19 cellular contexts compared by ENCODE assay signal in the genomic region with DNA sequence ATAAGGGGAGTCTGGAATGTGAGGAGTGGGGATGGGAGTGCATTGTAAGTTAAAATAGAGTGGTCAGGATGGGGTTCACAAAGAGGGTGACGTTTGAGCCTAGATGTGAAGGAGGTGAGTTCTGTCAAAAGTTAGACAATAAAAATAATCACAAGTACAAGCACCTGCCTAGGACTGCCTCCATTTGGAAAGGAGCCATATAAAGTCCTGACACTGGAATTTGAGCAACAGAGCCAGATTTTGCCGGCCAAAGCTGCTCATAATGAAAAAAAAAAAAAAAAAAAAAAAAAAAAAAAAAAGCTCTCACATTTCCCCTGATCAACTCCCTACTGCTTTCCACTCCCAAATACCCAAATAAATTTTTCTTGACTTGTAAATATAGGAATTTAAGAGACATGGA. TPM values are rescaled to one million over a fixed set of nuclear protein-coding genes. Genes with fewer than 3 reads are reported as not detected.
DNase-seq lines count a peak whose midpoint lies in the region; ATAC-seq and TF ChIP-seq lines count a peak whose summit lies in the region.
"Had no signal": no experiment of that assay in that cellular context is flagged by ENCODE, and none has a peak within 500 bp of the region (broad histone marks: within the 10 kb centered on the region; RNA-seq: fewer than 3 reads in every experiment).

No MANE protein-coding gene starts in this region.

- TF ChIP-seq POLR2A in esophagus muscularis mucosa (IDR thresholded peaks at IDR 0.05; ENCODE audit: low read depth): no peak

- H3K36me3 ChIP-seq in esophagus muscularis mucosa: peaks cover 0 to 5% (median 0%) of the 10 kb centered on the region in 4 donors
- no peaks in the 10 kb centered on the region for H3K36me3 ChIP-seq in upper lobe of right lung

- TF ChIP-seq CTCF in esophagus muscularis mucosa (IDR thresholded peaks at IDR 0.05): no peak
- TF ChIP-seq CTCF in upper lobe of right lung (IDR thresholded peaks at IDR 0.05): no peak

- intact Hi-C loops in Right ventricle myocardium superior (cut with DNase I): no loop called here
- intact Hi-C loops in Right ventricle myocardium inferior (cut with DNase I): no loop called here
- intact Hi-C loops in esophagus muscularis mucosa (cut with DNase I): no loop called here
- intact Hi-C loops in upper lobe of right lung (cut with DNase I): no loop called here

- peak overlapping the region in 2 of 4 donors; percentile 6 to 51 for H3K4me3 ChIP-seq in esophagus muscularis mucosa
- no peak overlapping the region for H3K4me3 ChIP-seq in upper lobe of right lung

- no peak for DNase-seq in Right ventricle myocardium superior
- no peak for DNase-seq in Right ventricle myocardium inferior (ENCODE audit: missing footprints)
- DNase-seq in esophagus muscularis mucosa (ENCODE audit: extremely low spot score): no peak
- DNase-seq in myocyte (ENCODE audit: low read depth): peak; percentile 37
- no peak for DNase-seq in upper lobe of right lung
- no peak for DNase-seq in NCI-H1694 (lab: John Stamatoyannopoulos, UW)
- DNase-seq in NOMO-1 treated with dmso at 0.1 percent for 144 hours (lab: John Stamatoyannopoulos, UW; ENCODE audit: unreplicated experiment): no peak
- DNase-seq in mesenteric fat pad (ENCODE audit: low spot score): no peak
- DNase-seq: ACHN; activated CD4-positive, alpha-beta T cell treated with anti-CD3 and anti-CD28 coated beads, Interleukin-2, amount 10 ng/mL, durations not matched to agents 24 days and 14 days; activated naive CD4-positive, alpha-beta T cell treated with anti-CD3 and anti-CD28 coated beads, Interleukin-2, amount 10 ng/mL, durations not matched to agents 7 days and 5 days; activated T-cell treated with anti-CD3 and anti-CD28 coated beads for 4 hours; DND-41; effector memory CD4-positive, alpha-beta T cell; naive thymus-derived CD4-positive, alpha-beta T cell; NCI-H1092; NK-92 treated with Interleukin-12 subunit alpha and Interleukin-12 subunit beta, amount 100 ng/mL, for 24 hours; posterior cingulate gyrus; stimulated activated naive CD4-positive, alpha-beta T cell had no signal

- H3K27ac ChIP-seq in esophagus muscularis mucosa (replicated peaks in 1 of 4) (peak overlapping the region; percentile 55 to 83 (median 70)), upper lobe of right lung (peak overlapping the region; percentile 34)

- ATAC-seq in Right ventricle myocardium superior (ENCODE audit: poor library complexity) (peak; percentile 1), Right ventricle myocardium inferior (no peak), upper lobe of right lung (no peak)
- ATAC-seq: naive thymus-derived CD4-positive, alpha-beta T cell had no signal

- no peak for TF ChIP-seq EP300 in esophagus muscularis mucosa (IDR thresholded peaks at IDR 0.05)

- H3K27me3 ChIP-seq in esophagus muscularis mucosa (no peaks in the 10 kb centered on the region), upper lobe of right lung (no peaks in the 10 kb centered on the region)

- H3K4me1 ChIP-seq in esophagus muscularis mucosa: peaks cover 35 to 90% (median 73%) of the 10 kb centered on the region in 4 donors
- H3K4me1 ChIP-seq in upper lobe of right lung: peaks cover 3% of the 10 kb centered on the region

- H3K9me3 ChIP-seq in esophagus muscularis mucosa: no peaks in the 10 kb centered on the region
- no peaks in the 10 kb centered on the region for H3K9me3 ChIP-seq in upper lobe of right lung

- 23% methylated on average over 2 of the region's 2 CpGs for WGBS in esophagus muscularis mucosa

RNA-seq across cellular contexts. Expression of a gene that starts 4.1 kb away (rescaled TPM):
- total RNA-seq in Right ventricle myocardium superior (114 TPM), Right ventricle myocardium inferior (122 TPM), esophagus muscularis mucosa (10 to 100 TPM; 15.4 to 33.0 (median 27.5) TPM), myocyte (106 and 140 TPM in 2 replicates), upper lobe of right lung (21.5 TPM), mesenteric fat pad (212 TPM)
- polyA plus RNA-seq in myocyte (2012): 17.5 TPM
- total RNA-seq: activated CD4-positive, alpha-beta T cell treated with anti-CD3 and anti-CD28 coated beads, Interleukin-2, amount 10 ng/mL, durations not matched to agents 24 days and 14 days; naive thymus-derived CD4-positive, alpha-beta T cell had no signal
- polyA plus RNA-seq: naive thymus-derived CD4-positive, alpha-beta T cell had no signal
